Comparison of ENCODE assay signal across 25 cellular contexts in the genomic region with DNA sequence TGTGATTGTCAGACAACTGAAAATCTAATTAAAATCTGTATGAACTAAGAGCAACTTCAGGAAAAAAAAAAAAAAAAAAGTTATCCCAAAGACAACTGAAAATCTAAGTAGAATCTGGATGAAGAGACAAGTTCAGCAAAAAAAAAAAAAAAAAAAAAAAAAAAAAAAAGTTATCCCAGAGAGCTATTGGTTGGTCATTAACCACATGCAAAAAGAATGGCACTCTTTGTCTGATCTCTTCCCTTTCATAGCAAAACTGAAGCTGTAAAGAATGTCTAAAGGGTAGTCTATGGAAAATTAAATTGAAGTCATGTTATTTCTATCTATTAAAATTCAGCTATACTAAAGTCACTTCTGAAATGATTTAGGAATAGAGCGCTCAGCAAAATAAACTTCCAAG.
DNase-seq lines count a peak whose midpoint lies in the region; ATAC-seq, FAIRE-seq and TF ChIP-seq lines count a peak whose summit lies in the region.
"Had no signal": no experiment of that assay in that cellular context is flagged by ENCODE, and none has a peak within 500 bp of the region (broad histone marks: within the 10 kb centered on the region; RNA-seq: fewer than 3 reads in every experiment).

No MANE protein-coding gene starts in this region.

- peaks cover 77% of the 10 kb centered on the region for H3K4me1 ChIP-seq in OCI-LY1 (ENCODE audit: insufficient read depth, low read length, severe bottlenecking)
- H3K4me1 ChIP-seq: adrenal gland, left lung had no signal

- peaks cover 32% of the 10 kb centered on the region for H3K36me3 Mint-ChIP-seq in stimulated activated memory B cell treated with anti-CD40 and anti-IgM and Interleukin-4, amounts not matched to agents 10 μg/mL and 1 μg/mL and 100 μg/mL, for 72 hours
- H3K36me3 Mint-ChIP-seq: immature natural killer cell had no signal

- peaks cover 83% of the 10 kb centered on the region for H3K4me1 Mint-ChIP-seq in stimulated activated memory B cell treated with anti-CD40 and anti-IgM and Interleukin-4, amounts not matched to agents 10 μg/mL and 1 μg/mL and 100 μg/mL, for 72 hours

- no peaks in the 10 kb centered on the region for H3K27me3 ChIP-seq in OCI-LY1 (ENCODE audit: insufficient read depth, low read length)
- H3K27me3 ChIP-seq: adrenal gland; BLaER1 treated with 17β-estradiol and CSF1 and Interleukin-3, amounts not matched to agents 10 nM and 100 nM; gastrocnemius medialis; left lung had no signal

- H3K9me3 Mint-ChIP-seq in stimulated activated memory B cell treated with anti-CD40 and anti-IgM and Interleukin-4, amounts not matched to agents 10 μg/mL and 1 μg/mL and 100 μg/mL, for 72 hours: no peaks in the 10 kb centered on the region
- H3K9me3 Mint-ChIP-seq: activated CD4-positive, alpha-beta memory T cell treated with anti-CD3 and anti-CD28 coated beads, Interleukin-2, amount 10 ng/mL, durations not matched to agents 7 days and 5 days; immature natural killer cell; T-helper 1 cell treated with Interleukin-12 subunit alpha and Interleukin-12 subunit beta and Interleukin-4 antibody, amounts not matched to agents 30 μg/mL and 1 μg/mL, for 36 hours had no signal

- H3K36me3 ChIP-seq in OCI-LY1 (ENCODE audit: insufficient read depth, low read length): peaks cover 30% of the 10 kb centered on the region
- H3K36me3 ChIP-seq: adrenal gland, gastrocnemius medialis, HAP-1, left lung had no signal

- H4K20me1 ChIP-seq in OCI-LY1 (ENCODE audit: insufficient read depth, low read length): no peaks in the 10 kb centered on the region

- peak; percentile 74 for FAIRE-seq in GM18507 (lab: Jason Lieb, UNC)

- DNase-seq in GM18507 (ENCODE audit: extremely low spot score, insufficient read length, low read depth) (no peak), epidermal melanocyte (ENCODE audit: insufficient read length, low spot score) (peak; percentile 53), HUDEP-2 (lab: John Stamatoyannopoulos, UW; ENCODE audit: unreplicated experiment in 76 of 76) (no peak), HCEC 1CT (no peak)
- DNase-seq: activated CD4-positive, alpha-beta memory T cell treated with anti-CD3 and anti-CD28 coated beads, Interleukin-2, amount 10 ng/mL, durations not matched to agents 7 days and 5 days; activated CD8-positive, alpha-beta memory T cell treated with anti-CD3 and anti-CD28 coated beads, Interleukin-2, amount 50 U/mL, for 4 hours; activated naive CD4-positive, alpha-beta T cell; adrenal gland; dermis blood vessel endothelial cell; DMS153; gastrocnemius medialis; immature natural killer cell; left lung; mesenchymal stem cell; NCI-H1092; NCI-H1694; NCI-H446 treated with DMSO at 0.1 percent for 48 hours; NCI-H82; stimulated activated naive CD4-positive, alpha-beta T cell treated with Interleukin-2 at 50 U/mL for 16 hours had no signal

- H3K27ac Mint-ChIP-seq in stimulated activated memory B cell treated with anti-CD40 and anti-IgM and Interleukin-4, amounts not matched to agents 10 μg/mL and 1 μg/mL and 100 μg/mL, for 72 hours: peak overlapping the region; percentile 61
- H3K27ac Mint-ChIP-seq: activated CD4-positive, alpha-beta memory T cell treated with anti-CD3 and anti-CD28 coated beads, Interleukin-2, amount 10 ng/mL, durations not matched to agents 7 days and 5 days; immature natural killer cell; T-helper 1 cell treated with Interleukin-12 subunit alpha and Interleukin-12 subunit beta and Interleukin-4 antibody, amounts not matched to agents 30 μg/mL and 1 μg/mL, for 36 hours had no signal

- no peak for TF ChIP-seq CTCF in OCI-LY1 (IDR thresholded peaks at IDR 0.05; ENCODE audit: low read length)

- H3K79me2 ChIP-seq in OCI-LY1 (ENCODE audit: insufficient read depth, low read length): peaks cover 90% of the 10 kb centered on the region

- H3K4me3 Mint-ChIP-seq in stimulated activated memory B cell treated with anti-CD40 and anti-IgM and Interleukin-4, amounts not matched to agents 10 μg/mL and 1 μg/mL and 100 μg/mL, for 72 hours: no peak overlapping the region
- H3K4me3 Mint-ChIP-seq: activated CD4-positive, alpha-beta memory T cell treated with anti-CD3 and anti-CD28 coated beads, Interleukin-2, amount 10 ng/mL, durations not matched to agents 7 days and 5 days; immature natural killer cell; T-helper 1 cell treated with Interleukin-12 subunit alpha and Interleukin-12 subunit beta and Interleukin-4 antibody, amounts not matched to agents 30 μg/mL and 1 μg/mL, for 36 hours had no signal

- H2AFZ ChIP-seq in OCI-LY1 (ENCODE audit: low read length): no peak overlapping the region

- no peaks in the 10 kb centered on the region for H3K27me3 Mint-ChIP-seq in stimulated activated memory B cell treated with anti-CD40 and anti-IgM and Interleukin-4, amounts not matched to agents 10 μg/mL and 1 μg/mL and 100 μg/mL, for 72 hours
- H3K27me3 Mint-ChIP-seq: activated CD4-positive, alpha-beta memory T cell treated with anti-CD3 and anti-CD28 coated beads, Interleukin-2, amount 10 ng/mL, durations not matched to agents 7 days and 5 days had no signal

- H3K9me2 ChIP-seq in OCI-LY1 (ENCODE audit: low read depth, low read length): no peaks in the 10 kb centered on the region

- no peak for ATAC-seq in stimulated activated memory B cell treated with anti-CD40 and anti-IgM and Interleukin-4, amounts not matched to agents 10 μg/mL and 1 μg/mL and 100 μg/mL, for 72 hours
- ATAC-seq in HG02938 (IDR thresholded peaks at IDR 0.05; ENCODE audit: unreplicated experiment): no peak
- ATAC-seq: gastrocnemius medialis, left lung had no signal

- H3F3A ChIP-seq in OCI-LY1 (ENCODE audit: insufficient read depth, low read length): 0 out of 2 replicates have a peak, but pooled peaks cover 6% of the 10 kb centered on the region

- peak overlapping the region; percentile 43; the same call in 1 of the 2 replicates for H3K9ac ChIP-seq in OCI-LY1 (ENCODE audit: low read length)
- H3K9ac ChIP-seq: BLaER1 treated with 17β-estradiol and CSF1 and Interleukin-3, amounts not matched to agents 10 nM and 100 nM had no signal

- H3K4me3 ChIP-seq in OCI-LY1 (ENCODE audit: low read depth, low read length, poor library complexity, severe bottlenecking): no peak overlapping the region
- H3K4me3 ChIP-seq: adrenal gland; BLaER1 treated with 17β-estradiol and CSF1 and Interleukin-3, amounts not matched to agents 10 nM and 100 nM; gastrocnemius medialis; HAP-1; left lung had no signal

- 0 out of 2 replicates have a peak, but pooled peaks cover 4% of the 10 kb centered on the region for H3K9me3 ChIP-seq in OCI-LY1 (ENCODE audit: low read length)
- H3K9me3 ChIP-seq: adrenal gland, gastrocnemius medialis, HAP-1, left lung had no signal

- peak overlapping the region; percentile 93 for H3K27ac ChIP-seq in OCI-LY1 (ENCODE audit: low read depth, low read length, poor library complexity, severe bottlenecking)
- H3K27ac ChIP-seq: adrenal gland, gastrocnemius medialis, left lung had no signal

- H3K4me2 ChIP-seq in OCI-LY1 (ENCODE audit: low read length): peak overlapping the region; percentile 50
